ENCODE assay signal across 8 cellular contexts in the genomic region with DNA sequence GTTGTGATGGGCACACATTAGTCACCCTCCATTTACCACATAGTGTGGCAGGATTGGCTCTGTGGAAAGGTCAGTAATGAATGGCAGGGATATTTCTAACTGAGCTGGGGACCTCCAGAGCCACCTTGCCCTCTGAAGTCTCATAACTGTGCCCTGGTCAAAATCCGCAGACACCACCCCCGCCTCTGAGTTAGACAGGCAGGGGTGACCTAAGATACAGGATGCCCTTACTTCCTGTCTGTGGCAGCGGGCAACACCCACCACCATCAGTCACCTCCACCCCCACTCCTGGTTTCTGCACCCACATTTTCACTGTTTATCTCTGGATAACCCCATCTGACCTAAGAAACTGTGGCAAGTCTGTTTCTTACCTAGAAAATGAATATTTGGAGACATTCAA. TPM values are rescaled to one million over a fixed set of nuclear protein-coding genes. Genes with fewer than 3 reads are reported as not detected.
DNase-seq lines count a peak whose midpoint lies in the region; ATAC-seq, FAIRE-seq and TF ChIP-seq lines count a peak whose summit lies in the region.

No MANE protein-coding gene starts in this region.

- WGBS in ovary, 3 donors, result 79 to 92% (median 86%) methylated on average over 3 of the region's 3 CpGs

- no peaks in the 10 kb centered on the region for H3K36me3 ChIP-seq in ovary

- H3K4me1 ChIP-seq in ovary (ENCODE audit: insufficient read depth), result no peaks in the 10 kb centered on the region

- peak; percentile 85 for DNase-seq in activated CD8-positive, alpha-beta memory T cell treated with anti-CD3 and anti-CD28 coated beads for 24 hours
- DNase-seq in stimulated activated CD4-positive, alpha-beta T cell treated with anti-CD3 and anti-CD28 coated beads, Interleukin-12 subunit alpha, Interleukin-12 subunit beta, amount 100 ng/mL, for 48 hours (ENCODE audit: low read depth in 2 of 3, low spot score in 1 of 3), result peak; percentile 58 to 65 (median 59)
- no peak for DNase-seq in frontal cortex (ENCODE audit: low spot score in 2 of 2)
- no peak for DNase-seq in ovary

- H3K27me3 ChIP-seq in ovary, result no peaks in the 10 kb centered on the region

- intact Hi-C loops in ovary (cut with DNase I), result no loop called here

- no peaks in the 10 kb centered on the region for H3K9me3 ChIP-seq in ovary

- no peak for TF ChIP-seq POLR2A in ovary (IDR thresholded peaks at IDR 0.05)

- TF ChIP-seq CTCF in ovary (IDR thresholded peaks at IDR 0.05), result no peak

- H3K4me3 ChIP-seq in ovary, result no peak overlapping the region

- no peak for TF ChIP-seq EP300 in ovary (IDR thresholded peaks at IDR 0.05)

- no peak overlapping the region for H3K27ac ChIP-seq in ovary

- no peak for FAIRE-seq in frontal cortex (lab: Jason Lieb, UNC)

- ATAC-seq in GM18517 (IDR thresholded peaks at IDR 0.05; ENCODE audit: unreplicated experiment) (peak; percentile 68), HG03354 (IDR thresholded peaks at IDR 0.05; ENCODE audit: poor library complexity, severe bottlenecking, unreplicated experiment) (peak; percentile 59), HG03280 (IDR thresholded peaks at IDR 0.05; ENCODE audit: unreplicated experiment) (no peak), GM18858 (IDR thresholded peaks at IDR 0.05; ENCODE audit: unreplicated experiment) (no peak)

RNA-seq across cellular contexts. Expression of gene RGS16, which starts 25.5 kb away (rescaled TPM):
- total RNA-seq in frontal cortex (1.6 TPM), ovary (1 to 10 TPM; 1.1 to 7.4 (median 2.5) TPM)
- polyA plus RNA-seq in ovary, result 1 to 10 TPM; 3.8 to 4.3 TPM

RNA-seq across cellular contexts. Expression of gene RNASEL, which starts 40.6 kb away (rescaled TPM):
- total RNA-seq in frontal cortex (4.1 TPM), ovary (10 to 100 TPM in 3 of 7 donors, 1 to 10 TPM in 4; 6.7 to 14.1 (median 9.7) TPM)
- polyA plus RNA-seq in ovary, result 10 to 100 TPM in 1 of 2 donors, 1 to 10 TPM in 1; 6.8 to 15.0 TPM

RNA-seq across cellular contexts. Expression of gene RGS8, which starts 54.7 kb away (rescaled TPM):
- 39.5 TPM for total RNA-seq in frontal cortex
- total RNA-seq in ovary, result 1 to 10 TPM in 1 of 7 donors, under 1 TPM in 5, not detected in 1; 0.12 to 1.7 (median 0.25) TPM
- polyA plus RNA-seq in ovary, result 1 to 10 TPM in 1 of 2 donors, under 1 TPM in 1; 0.38 to 4.8 TPM

Comparison
In these comparisons a context has a peak if more than half of its experiments do, and no peak if none do; other contexts are left out.
1. ATAC-seq: peak in GM18517 (single experiment) and HG03354 (single experiment); none in HG03280 (single experiment) and GM18858 (single experiment).
2. DNase-seq: peak in activated CD8-positive, alpha-beta memory T cell treated with anti-CD3 and anti-CD28 coated beads for 24 hours (single experiment) and stimulated activated CD4-positive, alpha-beta T cell treated with anti-CD3 and anti-CD28 coated beads, Interleukin-12 subunit alpha, Interleukin-12 subunit beta, amount 100 ng/mL, for 48 hours (3 of 3); none in frontal cortex (0 of 2) and ovary (0 of 5).
3. RNA of gene RGS8, which starts 54.7 kb away (total RNA-seq): 39.5 TPM in frontal cortex (single experiment); 0.12 to 1.7 TPM in ovary; every median in the first group is over 10 times any median in the second.